Comparison of ENCODE assay signal across 16 cellular contexts in the genomic region with DNA sequence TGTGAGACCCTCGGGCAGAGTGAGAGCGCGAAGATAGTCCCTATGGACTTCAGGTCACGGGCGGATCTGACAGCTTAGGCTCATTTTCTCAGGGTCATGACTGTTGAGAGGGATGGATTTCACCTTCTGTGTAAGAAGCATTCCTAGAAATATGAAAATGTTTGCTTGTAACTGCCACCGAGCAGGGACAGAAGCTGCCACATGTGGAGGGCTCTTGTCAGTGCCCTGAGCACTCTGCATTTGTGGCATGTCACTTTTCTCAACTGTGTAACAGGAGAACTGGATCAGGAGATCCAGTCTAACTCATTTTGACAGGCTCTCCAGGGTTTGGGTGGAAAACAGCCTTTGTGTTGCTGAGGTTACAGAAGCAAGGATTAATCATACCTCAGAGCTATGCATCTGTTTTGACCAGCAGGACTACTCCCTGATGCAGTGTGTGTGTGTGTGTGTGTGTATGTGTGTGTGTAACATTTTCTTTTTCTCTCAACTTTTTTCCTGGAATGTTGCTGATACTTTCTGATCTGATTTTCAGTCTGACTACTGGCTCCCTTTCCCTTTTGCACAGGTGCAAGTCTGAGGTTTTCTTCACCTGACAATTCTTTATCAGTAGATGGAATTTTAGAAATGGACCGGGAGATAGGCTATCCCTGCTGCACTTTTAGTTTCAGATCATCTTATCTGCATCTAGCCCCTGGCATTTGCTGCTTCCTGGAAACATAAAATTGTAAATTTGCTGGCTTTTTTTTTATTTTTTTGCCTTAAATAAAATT.
DNase-seq lines count a peak whose midpoint lies in the region; ATAC-seq and TF ChIP-seq lines count a peak whose summit lies in the region.
"Had no signal": no experiment of that assay in that cellular context is flagged by ENCODE, and none has a peak within 500 bp of the region (broad histone marks: within the 10 kb centered on the region; RNA-seq: fewer than 3 reads in every experiment).

No MANE protein-coding gene starts in this region.

- H2AFZ ChIP-seq in PC-3 (ENCODE audit: low read length) = no peak overlapping the region
- H2AFZ ChIP-seq in H9 (ENCODE audit: low read length) = no peak overlapping the region

- no peak overlapping the region for H2BK5ac ChIP-seq in H9 (ENCODE audit: insufficient read length, low read length)

- H3K18ac ChIP-seq in H9 (ENCODE audit: insufficient read length, low read depth, low read length) = no peak overlapping the region

- no peaks in the 10 kb centered on the region for H3K27me3 ChIP-seq in PC-3 (ENCODE audit: low read length)
- H3K27me3 ChIP-seq in H9 (ENCODE audit: insufficient read depth, low read length) = no peaks in the 10 kb centered on the region
- H3K27me3 ChIP-seq: esophagus squamous epithelium had no signal

- H3K56ac ChIP-seq in H9 (ENCODE audit: insufficient read length, low read depth, low read length) = no peak overlapping the region

- H3K4me1 ChIP-seq in PC-3 (ENCODE audit: insufficient read depth, low read length) = peaks cover 13% of the 10 kb centered on the region
- no peaks in the 10 kb centered on the region for H3K4me1 ChIP-seq in H9 (ENCODE audit: insufficient read depth, low read length)
- H3K4me1 ChIP-seq: esophagus squamous epithelium had no signal

- no TSS peak for BruUV-seq in PC-3 (replicated peaks; lab: Mats Ljungman, UMichigan)

- no peak overlapping the region for H3K4ac ChIP-seq in H9 (ENCODE audit: low read depth, low read length)

- H3K9me3 ChIP-seq in PC-3 (ENCODE audit: low read length) (no peaks in the 10 kb centered on the region), H9 (ENCODE audit: control insufficient read depth, low read depth, low read length) (no peaks in the 10 kb centered on the region)
- H3K9me3 ChIP-seq: esophagus squamous epithelium, neutrophil had no signal

- no peak overlapping the region for H3K27ac Mint-ChIP-seq in H9
- H3K27ac Mint-ChIP-seq: activated CD8-positive, alpha-beta memory T cell treated with anti-CD3 and anti-CD28 coated beads, Interleukin-2, amount 10 ng/mL, durations not matched to agents 7 days and 5 days; stimulated activated naive B cell treated with anti-CD40 and anti-IgM and Interleukin-4, amounts not matched to agents 10 μg/mL and 1 μg/mL and 100 μg/mL, for 72 hours had no signal

- no peaks in the 10 kb centered on the region for H3K79me2 ChIP-seq in PC-3 (ENCODE audit: low read length)
- no peaks in the 10 kb centered on the region for H3K79me2 ChIP-seq in H9 (ENCODE audit: insufficient read depth, low read length)

- H3K4me2 ChIP-seq in PC-3 (ENCODE audit: low read length) = no peak overlapping the region
- no peak overlapping the region for H3K4me2 ChIP-seq in H9 (ENCODE audit: insufficient read depth, insufficient read length, low read length)

- no peak overlapping the region for H4K91ac ChIP-seq in H9 (ENCODE audit: insufficient read length, low read depth, low read length)

- H3K9me2 ChIP-seq in PC-3 (replicated peaks; ENCODE audit: low read length) = no peaks in the 10 kb centered on the region

- no peak overlapping the region for H2BK12ac ChIP-seq in H9 (ENCODE audit: insufficient read length, low read depth, low read length)

- H3K36me3 Mint-ChIP-seq in H9 (ENCODE audit: insufficient read depth in 1 of 3, low read depth in 3 of 3) = no peaks in the 10 kb centered on the region
- H3K36me3 Mint-ChIP-seq: activated CD8-positive, alpha-beta memory T cell treated with anti-CD3 and anti-CD28 coated beads, Interleukin-2, amount 10 ng/mL, durations not matched to agents 7 days and 5 days; stimulated activated naive B cell treated with anti-CD40 and anti-IgM and Interleukin-4, amounts not matched to agents 10 μg/mL and 1 μg/mL and 100 μg/mL, for 72 hours had no signal

- WGBS in H9 (ENCODE audit: extremely low coverage, insufficient read length, low lambda C conversion rate) = no CpG with 5 or more reads among the region's 7 CpGs

- H3K14ac ChIP-seq in H9 (ENCODE audit: insufficient read depth, low read length) = no peak overlapping the region

- no peak overlapping the region for H2BK20ac ChIP-seq in H9 (ENCODE audit: low read depth, low read length, poor library complexity, severe bottlenecking)

- no peak overlapping the region for H3K4me3 Mint-ChIP-seq in H9
- H3K4me3 Mint-ChIP-seq: activated CD8-positive, alpha-beta memory T cell treated with anti-CD3 and anti-CD28 coated beads, Interleukin-2, amount 10 ng/mL, durations not matched to agents 7 days and 5 days; stimulated activated naive B cell treated with anti-CD40 and anti-IgM and Interleukin-4, amounts not matched to agents 10 μg/mL and 1 μg/mL and 100 μg/mL, for 72 hours had no signal

- H3K9ac ChIP-seq in PC-3 (ENCODE audit: low read length) = no peak overlapping the region
- H3K9ac ChIP-seq in H9 (ENCODE audit: extremely low read depth, insufficient read length, low read length) = no peak overlapping the region

- no peak overlapping the region for H2BK15ac ChIP-seq in H9 (ENCODE audit: low read depth, low read length)

- no peaks in the 10 kb centered on the region for H3K9me3 Mint-ChIP-seq in H9

- peaks cover 0 to 4% of the 10 kb centered on the region in 2 experiments; a peak in 1 of 4 replicates for H3K4me1 Mint-ChIP-seq in H9

- H3K23me2 ChIP-seq in H9 (ENCODE audit: insufficient read length, low read depth, low read length, poor library complexity, severe bottlenecking) = no peaks in the 10 kb centered on the region

- H3K27me3 Mint-ChIP-seq in H9 (ENCODE audit: low read depth) = no peaks in the 10 kb centered on the region

- H4K8ac ChIP-seq in H9 (replicated peaks; ENCODE audit: insufficient read length, low read depth, low read length) = no peak overlapping the region

- H3K27ac ChIP-seq in PC-3 (ENCODE audit: low read length) (no peak overlapping the region), H9 (ENCODE audit: insufficient read length, low read depth, low read length) (no peak overlapping the region)
- H3K27ac ChIP-seq: esophagus squamous epithelium, neutrophil had no signal

- H2BK120ac ChIP-seq in H9 (ENCODE audit: low read depth, low read length, poor library complexity, severe bottlenecking) = no peak overlapping the region

- H3K79me1 ChIP-seq in H9 (ENCODE audit: insufficient read depth, low read depth, low read length, poor library complexity, severe bottlenecking) = no peaks in the 10 kb centered on the region

- no peak for TF ChIP-seq CTCF in PC-3 (conservative IDR thresholded peaks at IDR 0.05; ENCODE audit: low read depth, low read length)
- TF ChIP-seq CTCF in cardiac fibroblast (IDR thresholded peaks at IDR 0.05; ENCODE audit: low read depth, low read length) = no peak
- TF ChIP-seq CTCF in H9 (conservative IDR thresholded peaks at IDR 0.05) = no peak

- intact Hi-C loops in PC-3 (cut with micrococcal nuclease) = no loop called here

- no peak overlapping the region for H2AK5ac ChIP-seq in H9 (ENCODE audit: insufficient read length, low read length)

- H4K5ac ChIP-seq in H9 (ENCODE audit: insufficient read length, low read depth, low read length) = no peak overlapping the region

- no peaks in the 10 kb centered on the region for H3F3A ChIP-seq in PC-3 (ENCODE audit: low read length, unreplicated experiment)

- H3K4me3 ChIP-seq in PC-3 (ENCODE audit: low read length) (no peak overlapping the region), cardiac fibroblast (replicated peaks in 1 of 2; ENCODE audit: low read depth in 2 of 2, low read length in 2 of 2) (no peak overlapping the region)
- H3K4me3 ChIP-seq: esophagus squamous epithelium had no signal

- no peak overlapping the region for H3K23ac ChIP-seq in H9 (ENCODE audit: insufficient read length, low read depth, low read length)

- H4K20me1 ChIP-seq in PC-3 (ENCODE audit: low read length) (no peaks in the 10 kb centered on the region), H9 (ENCODE audit: control insufficient read depth, insufficient read depth, insufficient read length) (no peaks in the 10 kb centered on the region)

- CTCF ChIA-PET in PC-3 (lab: Charles Lee) = no interaction called here

- DNase-seq in GM04503 (ENCODE audit: low read depth) (peak; percentile 3), PC-3 (peak; percentile 21), cardiac fibroblast (ENCODE audit: low read depth in 2 of 2) (peak; percentile 58 to 72), non-pigmented ciliary epithelial cell (ENCODE audit: low read depth) (peak; percentile 80), H9 (no peak), NCI-H2107 treated with DMSO at 0.1 percent for 48 hours (lab: John Stamatoyannopoulos, UW; ENCODE audit: unreplicated experiment) (no peak)
- DNase-seq: activated CD8-positive, alpha-beta memory T cell treated with anti-CD3 and anti-CD28 coated beads, Interleukin-2, amount 10 ng/mL, durations not matched to agents 7 days and 5 days; central memory CD4-positive, alpha-beta T cell; esophagus squamous epithelium; kidney glomerular epithelial cell; NCI-H69; stimulated activated naive B cell treated with anti-CD40 and anti-IgM and Interleukin-4, amounts not matched to agents 10 μg/mL and 1 μg/mL and 100 μg/mL, for 72 hours; T-helper 1 cell had no signal

- no peaks in the 10 kb centered on the region for H3K36me3 ChIP-seq in PC-3 (ENCODE audit: low read depth, low read length)
- H3K36me3 ChIP-seq: esophagus squamous epithelium, neutrophil had no signal

- ATAC-seq in PC-3 = no peak
- no peak for ATAC-seq in GM21526 (IDR thresholded peaks at IDR 0.05; ENCODE audit: low FRiP score, unreplicated experiment)
- ATAC-seq in HG03159 (IDR thresholded peaks at IDR 0.05; ENCODE audit: unreplicated experiment) = no peak

- POLR2A ChIA-PET in PC-3 (lab: Charles Lee; ENCODE audit: unreplicated experiment) = no interaction called here

- no peak overlapping the region for H3T11ph ChIP-seq in H9 (ENCODE audit: low read length)

Comparison
In these comparisons a context has a peak if more than half of its experiments do, and no peak if none do; other contexts are left out.
1. DNase-seq: peak in GM04503 (single experiment), PC-3 (single experiment), cardiac fibroblast (2 of 2) and non-pigmented ciliary epithelial cell (single experiment); none in H9 (single experiment) and NCI-H2107 treated with DMSO at 0.1 percent for 48 hours (single experiment).